Comparison of ENCODE assay signal across 20 cellular contexts in genomic region chr5:41962491-41962890, GRCh38. TPM values are rescaled to one million over a fixed set of nuclear protein-coding genes. Genes with fewer than 3 reads are reported as not detected.
A peak's percentile ranks its signal among the peaks of the same experiment; 100 is the strongest.
DNase-seq lines count a peak whose midpoint lies in the region; ATAC-seq, FAIRE-seq and TF ChIP-seq lines count a peak whose summit lies in the region.
"Had no signal": no experiment of that assay in that cellular context is flagged by ENCODE, and none has a peak within 500 bp of the region (broad histone marks: within the 10 kb centered on the region; RNA-seq: fewer than 3 reads in every experiment).

No MANE protein-coding gene starts in this region.

- H3K27me3 ChIP-seq in lower lobe of right lung (ENCODE audit: low read depth): no peaks in the 10 kb centered on the region
- no peaks in the 10 kb centered on the region for H3K27me3 ChIP-seq in neural progenitor cell
- H3K27me3 ChIP-seq in upper lobe of right lung: no peaks in the 10 kb centered on the region
- no peaks in the 10 kb centered on the region for H3K27me3 ChIP-seq in HepG2 (ENCODE audit: control insufficient read depth in 1 of 2, insufficient read depth in 2 of 2, low read length in 2 of 2)
- H3K27me3 ChIP-seq: BLaER1 had no signal

- TF ChIP-seq CTCF in lower lobe of right lung (IDR thresholded peaks at IDR 0.05) (no peak), neural progenitor cell (IDR thresholded peaks at IDR 0.05) (no peak), upper lobe of right lung (IDR thresholded peaks at IDR 0.05) (no peak), HepG2 (CRISPR knock-in tag; IDR thresholded peaks at IDR 0.05) (no peak)

- intact Hi-C loops in lower lobe of right lung (cut with DNase I) (no loop called here), upper lobe of right lung (cut with DNase I) (no loop called here), HepG2 (cut with micrococcal nuclease; ENCODE audit: unreplicated experiment) (no loop called here)

- H3K4me3 Mint-ChIP-seq in neural progenitor cell (no peak overlapping the region), T-cell (no peak overlapping the region)
- H3K4me3 Mint-ChIP-seq: B cell; CD8-positive, alpha-beta T cell; GM23338; HFFc6 had no signal

- BruUV-seq in HepG2 (replicated peaks; lab: Mats Ljungman, UMichigan): no TSS peak

- H3K4me3 ChIP-seq in lower lobe of right lung (no peak overlapping the region), neural progenitor cell (no peak overlapping the region), upper lobe of right lung (no peak overlapping the region), HepG2 (replicated peaks in 1 of 3; ENCODE audit: insufficient read depth in 1 of 3, low read depth in 2 of 3, low read length in 3 of 3) (no peak overlapping the region)
- H3K4me3 ChIP-seq: BLaER1, GM23338, HAP-1 had no signal

- 7% methylated on average over 3 of the region's 3 CpGs for WGBS in HepG2 (ENCODE audit: low lambda C conversion rate)

- H3K9ac ChIP-seq in neural progenitor cell (no peak overlapping the region), HepG2 (ENCODE audit: insufficient read depth, low read depth, low read length) (no peak overlapping the region)
- H3K9ac ChIP-seq: BLaER1 had no signal

- TF ChIP-seq EP300 in HepG2 (IDR thresholded peaks at IDR 0.05; ENCODE audit: low read depth in 2 of 2, low read length in 2 of 2) (no peak), HepG2 (CRISPR knock-in tag; IDR thresholded peaks at IDR 0.05; ENCODE audit: borderline replicate concordance) (no peak)

- no peak for TF ChIP-seq RAD21 in HepG2 (CRISPR knock-in tag; IDR thresholded peaks at IDR 0.05)

- H3K4me1 ChIP-seq in lower lobe of right lung (no peaks in the 10 kb centered on the region), neural progenitor cell (no peaks in the 10 kb centered on the region), upper lobe of right lung (no peaks in the 10 kb centered on the region), HepG2 (ENCODE audit: insufficient read depth, low read length) (no peaks in the 10 kb centered on the region)
- H3K4me1 ChIP-seq: BLaER1, Caco-2, HAP-1 had no signal

- DNase-seq in lower lobe of right lung: no peak
- DNase-seq in neural progenitor cell (ENCODE audit: low spot score): no peak
- no peak for DNase-seq in upper lobe of right lung
- no peak for DNase-seq in HepG2 (ENCODE audit: low spot score)
- DNase-seq in T-cell: no peak
- DNase-seq: Caco-2; CD4-positive, CD25-positive, alpha-beta regulatory T cell; CD8-positive, alpha-beta T cell; DMS153; DND-41; HFFc6 had no signal

- H3K36me3 Mint-ChIP-seq in neural progenitor cell: peaks cover 2% of the 10 kb centered on the region
- peaks cover 9% of the 10 kb centered on the region for H3K36me3 Mint-ChIP-seq in T-cell
- H3K36me3 Mint-ChIP-seq: CD4-positive, CD25-positive, alpha-beta regulatory T cell had no signal

- no peak for FAIRE-seq in HepG2 (lab: Jason Lieb, UNC)
- FAIRE-seq: G401.6, GM12892, H54 had no signal

- H3K4me1 Mint-ChIP-seq in neural progenitor cell (no peaks in the 10 kb centered on the region), T-cell (no peaks in the 10 kb centered on the region)
- H3K4me1 Mint-ChIP-seq: B cell; CD4-positive, CD25-positive, alpha-beta regulatory T cell; GM23338 had no signal

- H3K36me3 ChIP-seq in lower lobe of right lung (no peaks in the 10 kb centered on the region), neural progenitor cell (no peaks in the 10 kb centered on the region), upper lobe of right lung (no peaks in the 10 kb centered on the region), HepG2 (replicated peaks in 1 of 2; ENCODE audit: control insufficient read depth in 1 of 2, insufficient read depth in 2 of 2, low read length in 2 of 2) (no peaks in the 10 kb centered on the region)
- H3K36me3 ChIP-seq: BLaER1, HAP-1 had no signal

- no peak overlapping the region for H3K27ac Mint-ChIP-seq in neural progenitor cell
- no peak overlapping the region for H3K27ac Mint-ChIP-seq in T-cell
- H3K27ac Mint-ChIP-seq: B cell; CD4-positive, CD25-positive, alpha-beta regulatory T cell; CD8-positive, alpha-beta T cell; GM23338; HFFc6 had no signal

- no peaks in the 10 kb centered on the region for H3F3A ChIP-seq in neural progenitor cell (ENCODE audit: low read depth)

- H2AFZ ChIP-seq in neural progenitor cell (replicated peaks) (peak overlapping the region; percentile 63), HepG2 (ENCODE audit: low read length) (no peak overlapping the region)
- H2AFZ ChIP-seq: GM23338 had no signal

- CTCF ChIA-PET in HepG2 (lab: Yijun Ruan, JAX; ENCODE audit: low intra/inter-chr PET ratio, low total read pairs): no interaction called here
- CTCF ChIA-PET in T-cell (lab: Charles Lee): no interaction called here

- H4K20me1 ChIP-seq in neural progenitor cell (ENCODE audit: low read depth): no peaks in the 10 kb centered on the region
- no peaks in the 10 kb centered on the region for H4K20me1 ChIP-seq in HepG2 (ENCODE audit: insufficient read depth, low read length)
- H4K20me1 ChIP-seq: BLaER1 had no signal

- H3K27ac ChIP-seq in lower lobe of right lung: no peak overlapping the region
- H3K27ac ChIP-seq in neural progenitor cell: no peak overlapping the region
- no peak overlapping the region for H3K27ac ChIP-seq in upper lobe of right lung
- no peak overlapping the region for H3K27ac ChIP-seq in HepG2 (ENCODE audit: extremely low read length, insufficient read depth, low read length)
- H3K27ac ChIP-seq: BLaER1, C4-2B had no signal

- no peaks in the 10 kb centered on the region for H3K79me2 ChIP-seq in neural progenitor cell (ENCODE audit: low read depth)
- no peaks in the 10 kb centered on the region for H3K79me2 ChIP-seq in HepG2 (ENCODE audit: insufficient read depth, low read length)

- H3K9me3 Mint-ChIP-seq in neural progenitor cell: peaks cover 27% of the 10 kb centered on the region
- peaks cover 13 to 42% (median 33%) of the 10 kb centered on the region in 3 donors for H3K9me3 Mint-ChIP-seq in T-cell
- H3K9me3 Mint-ChIP-seq: HFFc6 had no signal

- ATAC-seq in lower lobe of right lung (peak; percentile 83 to 85), upper lobe of right lung (peak; percentile 93), HepG2 (no peak), GM18858 (IDR thresholded peaks at IDR 0.05; ENCODE audit: unreplicated experiment) (no peak), T-cell (replicated peaks in 1 of 4) (no peak)
- ATAC-seq: CD8-positive, alpha-beta T cell; GM23338 had no signal

- TF ChIP-seq POLR2A in HepG2 (IDR thresholded peaks at IDR 0.05; ENCODE audit: insufficient read depth in 1 of 2, low read depth in 2 of 2, low read length in 2 of 2): no peak

- H3K27me3 Mint-ChIP-seq in neural progenitor cell (ENCODE audit: insufficient read depth, low read depth) (peaks cover 2% of the 10 kb centered on the region), T-cell (peaks cover 5 to 20% of the 10 kb centered on the region in 2 donors)

- H3K4me2 ChIP-seq in neural progenitor cell (no peak overlapping the region), HepG2 (ENCODE audit: low read depth, low read length) (no peak overlapping the region)
- H3K4me2 ChIP-seq: BLaER1, GM23338 had no signal

- peaks cover 21% of the 10 kb centered on the region for H3K9me3 ChIP-seq in lower lobe of right lung
- H3K9me3 ChIP-seq in neural progenitor cell (ENCODE audit: low read depth): peaks cover 4% of the 10 kb centered on the region
- H3K9me3 ChIP-seq in upper lobe of right lung: no peaks in the 10 kb centered on the region
- peaks cover 13% of the 10 kb centered on the region for H3K9me3 ChIP-seq in HepG2 (ENCODE audit: low read length)
- H3K9me3 ChIP-seq: HAP-1 had no signal

- POLR2A ChIA-PET in HepG2 (lab: Yijun Ruan, JAX): no interaction called here
- POLR2A ChIA-PET in T-cell (lab: Charles Lee): no interaction called here

- in situ Hi-C loops in HepG2 (cut with HindIII; ENCODE audit: extremely low pct_ligation_motif_present, low pct_unique_long_range_greater_than_20kb): no loop called here

RNA-seq across cellular contexts. Expression of gene FBXO4, which starts 37.4 kb away (rescaled TPM):
- total RNA-seq in lower lobe of right lung (8.5 TPM), neural progenitor cell (ENCODE audit: low replicate concordance) (5.0 and 15.5 TPM in 2 replicates), upper lobe of right lung (11.1 TPM), HepG2 (2016; rRNA removed; fragmentation: Illumina TruSeq; extraction: Trizol) (16.4 and 19.1 TPM in 2 replicates), T-cell (10 to 100 TPM; 11.3 to 17.3 (median 13.7) TPM)
- 7.8 and 8.7 TPM in 2 replicates for total RNA-seq in HepG2 (2016; cell fraction: cytosol; rRNA removed; fragmentation: Illumina TruSeq; extraction: Trizol; ENCODE audit: low read depth)
- total RNA-seq in HepG2 (2016; cell fraction: insoluble cytoplasmic fraction; rRNA removed; fragmentation: Illumina TruSeq; extraction: Trizol): 16.4 and 21.2 TPM in 2 replicates
- 7.0 and 9.4 TPM in 2 replicates for total RNA-seq in HepG2 (2016; cell fraction: membrane; rRNA removed; fragmentation: Illumina TruSeq; extraction: Trizol)
- 13.5 and 13.6 TPM in 2 replicates for total RNA-seq in HepG2 (2016; cell fraction: nucleus; rRNA removed; fragmentation: Illumina TruSeq; extraction: Trizol)
- 3.9 and 5.2 TPM in 2 replicates for polyA plus RNA-seq in HepG2 (2011; rRNA removed)
- polyA plus RNA-seq in HepG2 (2011; cell fraction: cytosol; rRNA removed): 1.9 and 3.5 TPM in 2 replicates
- polyA plus RNA-seq in HepG2 (2011; cell fraction: nucleus; rRNA removed): 1.7 and 2.0 TPM in 2 replicates
- 4.3 and 6.1 TPM in 2 replicates for polyA plus RNA-seq in HepG2 (2012)
- polyA plus RNA-seq in HepG2 (2016; cell fraction: cytosol; fragmentation: Illumina TruSeq; extraction: Trizol; ENCODE audit: low read depth): 2.4 and 3.0 TPM in 2 replicates
- polyA plus RNA-seq in HepG2 (2016; cell fraction: insoluble cytoplasmic fraction; fragmentation: Illumina TruSeq; extraction: Trizol; ENCODE audit: low read depth): 15.9 and 21.4 TPM in 2 replicates
- polyA plus RNA-seq in HepG2 (2016; cell fraction: membrane; fragmentation: Illumina TruSeq; extraction: Trizol; ENCODE audit: low read depth): 4.7 and 6.1 TPM in 2 replicates
- 11.5 and 14.5 TPM in 2 replicates for polyA plus RNA-seq in HepG2 (2016; cell fraction: nucleus; fragmentation: Illumina TruSeq; extraction: Trizol; ENCODE audit: insufficient read depth, low read depth)
- polyA minus RNA-seq in HepG2 (2011; rRNA and poly(A)+ RNA removed; ENCODE audit: low replicate concordance): 1.9 and 4.3 TPM in 2 replicates
- polyA minus RNA-seq in HepG2 (2011; cell fraction: cytosol; rRNA and poly(A)+ RNA removed): 1.2 and 2.2 TPM in 2 replicates
- polyA minus RNA-seq in HepG2 (2011; cell fraction: nucleus; rRNA and poly(A)+ RNA removed): 7.3 and 9.7 TPM in 2 replicates

RNA-seq across cellular contexts. Expression of gene RIMOC1, which starts 58.3 kb away (rescaled TPM):
- total RNA-seq in lower lobe of right lung (25.1 TPM), neural progenitor cell (ENCODE audit: low replicate concordance) (25.4 and 32.7 TPM in 2 replicates), upper lobe of right lung (28.2 TPM), HepG2 (2016; rRNA removed; fragmentation: Illumina TruSeq; extraction: Trizol) (16.9 and 29.6 TPM in 2 replicates), T-cell (10 to 100 TPM; 15.0 to 30.4 (median 28.0) TPM)
- 2.1 and 3.2 TPM in 2 replicates for total RNA-seq in HepG2 (2016; cell fraction: cytosol; rRNA removed; fragmentation: Illumina TruSeq; extraction: Trizol; ENCODE audit: low read depth)
- 16.3 and 28.2 TPM in 2 replicates for total RNA-seq in HepG2 (2016; cell fraction: insoluble cytoplasmic fraction; rRNA removed; fragmentation: Illumina TruSeq; extraction: Trizol)
- total RNA-seq in HepG2 (2016; cell fraction: membrane; rRNA removed; fragmentation: Illumina TruSeq; extraction: Trizol): 8.4 and 10.2 TPM in 2 replicates
- 16.6 and 17.0 TPM in 2 replicates for total RNA-seq in HepG2 (2016; cell fraction: nucleus; rRNA removed; fragmentation: Illumina TruSeq; extraction: Trizol)
- polyA plus RNA-seq in HepG2 (2011; rRNA removed): 10.7 and 16.3 TPM in 2 replicates
- polyA plus RNA-seq in HepG2 (2011; cell fraction: cytosol; rRNA removed): 5.3 and 9.7 TPM in 2 replicates
- 4.2 and 7.0 TPM in 2 replicates for polyA plus RNA-seq in HepG2 (2011; cell fraction: nucleus; rRNA removed)
- polyA plus RNA-seq in HepG2 (2012): 4.9 and 6.3 TPM in 2 replicates
- 0.43 and 0.46 TPM in 2 replicates for polyA plus RNA-seq in HepG2 (2016; cell fraction: cytosol; fragmentation: Illumina TruSeq; extraction: Trizol; ENCODE audit: low read depth)
- polyA plus RNA-seq in HepG2 (2016; cell fraction: insoluble cytoplasmic fraction; fragmentation: Illumina TruSeq; extraction: Trizol; ENCODE audit: low read depth): 22.9 and 25.4 TPM in 2 replicates
- 3.7 and 4.4 TPM in 2 replicates for polyA plus RNA-seq in HepG2 (2016; cell fraction: membrane; fragmentation: Illumina TruSeq; extraction: Trizol; ENCODE audit: low read depth)
- polyA plus RNA-seq in HepG2 (2016; cell fraction: nucleus; fragmentation: Illumina TruSeq; extraction: Trizol; ENCODE audit: insufficient read depth, low read depth): 15.6 and 15.8 TPM in 2 replicates
- polyA minus RNA-seq in HepG2 (2011; rRNA and poly(A)+ RNA removed; ENCODE audit: low replicate concordance): 14.1 and 35.2 TPM in 2 replicates
- polyA minus RNA-seq in HepG2 (2011; cell fraction: cytosol; rRNA and poly(A)+ RNA removed): 9.8 and 10.4 TPM in 2 replicates
- polyA minus RNA-seq in HepG2 (2011; cell fraction: nucleus; rRNA and poly(A)+ RNA removed): 12.9 and 17.0 TPM in 2 replicates

Comparison
In these comparisons a context has a peak if more than half of its experiments do, and no peak if none do; other contexts are left out.
1. ATAC-seq: peak in lower lobe of right lung (2 of 2) and upper lobe of right lung (single experiment); none in HepG2 (single experiment), GM18858 (single experiment) and T-cell (0 of 4).